In the genomic region with DNA sequence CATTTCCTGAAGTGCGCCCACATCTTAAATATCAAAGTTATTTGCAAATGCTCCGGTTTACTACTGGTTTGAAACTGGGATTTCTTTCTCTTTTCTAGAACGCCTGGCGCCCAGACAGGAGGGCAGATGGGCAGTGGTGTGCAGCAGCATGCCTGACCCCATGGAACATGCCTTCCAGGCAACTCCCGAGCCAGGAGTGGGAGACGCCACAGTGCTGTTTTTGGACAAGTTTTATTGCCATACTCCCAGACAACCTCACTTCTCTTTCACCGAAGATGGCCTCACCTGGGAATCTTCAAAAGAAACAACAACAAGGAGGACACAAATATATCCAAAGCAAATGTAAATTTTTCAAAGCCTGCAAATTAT, we compare ENCODE assay signal across 21 cellular contexts. TPM values are rescaled to one million over a fixed set of nuclear protein-coding genes. Genes with fewer than 3 reads are reported as not detected.
DNase-seq lines count a peak whose midpoint lies in the region; ATAC-seq and TF ChIP-seq lines count a peak whose summit lies in the region.
"Had no signal": no experiment of that assay in that cellular context is flagged by ENCODE, and none has a peak within 500 bp of the region (broad histone marks: within the 10 kb centered on the region; RNA-seq: fewer than 3 reads in every experiment).

No MANE protein-coding gene starts in this region.

- H3K36me3 Mint-ChIP-seq in GM23338 (ENCODE audit: low read depth) (peaks cover 44% of the 10 kb centered on the region), glutamatergic neuron (ENCODE audit: unreplicated experiment) (peaks cover 9% of the 10 kb centered on the region), osteocyte (ENCODE audit: unreplicated experiment) (peaks cover 38% of the 10 kb centered on the region)

- H3K4me1 Mint-ChIP-seq in GM23338 (no peaks in the 10 kb centered on the region), glutamatergic neuron (ENCODE audit: low read depth, unreplicated experiment) (peaks cover 31% of the 10 kb centered on the region), osteocyte (ENCODE audit: unreplicated experiment) (peaks cover 9% of the 10 kb centered on the region)

- H4K20me1 ChIP-seq in GM23338 (replicated peaks; ENCODE audit: insufficient read depth): peaks cover 24% of the 10 kb centered on the region

- no peaks in the 10 kb centered on the region for H3F3A ChIP-seq in GM23338 (replicated peaks; ENCODE audit: low read depth)

- no peaks in the 10 kb centered on the region for H3K27me3 Mint-ChIP-seq in GM23338 (ENCODE audit: insufficient read depth, low read depth, poor library complexity)
- peaks cover 2% of the 10 kb centered on the region for H3K27me3 Mint-ChIP-seq in glutamatergic neuron (ENCODE audit: unreplicated experiment)
- no peaks in the 10 kb centered on the region for H3K27me3 Mint-ChIP-seq in osteocyte (ENCODE audit: unreplicated experiment)
- H3K27me3 Mint-ChIP-seq: B cell; CD4-positive, alpha-beta memory T cell had no signal

- H3K27me3 ChIP-seq in GM23338 (ENCODE audit: insufficient read depth): no peaks in the 10 kb centered on the region

- H3K27ac Mint-ChIP-seq in GM23338 (no peak overlapping the region), glutamatergic neuron (ENCODE audit: unreplicated experiment) (peak overlapping the region; percentile 81), osteocyte (ENCODE audit: unreplicated experiment) (peak overlapping the region; percentile 63)
- H3K27ac Mint-ChIP-seq: B cell had no signal

- H3K4me3 ChIP-seq in GM23338: no peak overlapping the region

- TF ChIP-seq CTCF in GM23338 (conservative IDR thresholded peaks at IDR 0.05; ENCODE audit: low read depth in 2 of 2): no peak
- no peak for TF ChIP-seq CTCF in glutamatergic neuron (IDR thresholded peaks at IDR 0.05; ENCODE audit: partially characterized antibody, unreplicated experiment)
- TF ChIP-seq CTCF in osteocyte (IDR thresholded peaks at IDR 0.05): no peak

- no peaks in the 10 kb centered on the region for H3K4me1 ChIP-seq in GM23338 (ENCODE audit: insufficient read depth)

- peaks cover 85% of the 10 kb centered on the region for H3K79me2 ChIP-seq in GM23338 (replicated peaks; ENCODE audit: insufficient read depth)

- DNase-seq in DMS 273 (lab: John Stamatoyannopoulos, UW; ENCODE audit: unreplicated experiment) (peak; percentile 42), DMS 273 treated with DMSO at 0.1 percent for 48 hours (lab: John Stamatoyannopoulos, UW) (no peak), GM23338 (ENCODE audit: low spot score) (no peak), glutamatergic neuron (no peak), osteocyte (ENCODE audit: extremely low spot score, unreplicated experiment) (no peak), NCI-H526 treated with DMSO at 0.1 percent for 48 hours (lab: John Stamatoyannopoulos, UW) (no peak), NCI-H187 treated with DMSO at 0.1 percent for 48 hours (lab: John Stamatoyannopoulos, UW) (no peak), 8988T (no peak)
- DNase-seq: CD4-positive, alpha-beta memory T cell; DMS79; KBM-7; NCI-H1105 treated with DMSO at 0.1 percent for 48 hours; NCI-H1694; NCI-H2107; NCI-H510A; NCI-H774; SK-N-SH had no signal

- ATAC-seq in GM23338: no peak
- ATAC-seq: HepG2, Right ventricle myocardium inferior had no signal

- H3K4me3 Mint-ChIP-seq in GM23338: no peak overlapping the region
- H3K4me3 Mint-ChIP-seq in glutamatergic neuron (ENCODE audit: unreplicated experiment): peak overlapping the region; percentile 42
- H3K4me3 Mint-ChIP-seq in osteocyte (ENCODE audit: unreplicated experiment): no peak overlapping the region
- H3K4me3 Mint-ChIP-seq: B cell; CD4-positive, alpha-beta memory T cell had no signal

- 0 out of 2 replicates have a peak overlapping the region, but pooled peaks have one; percentile 72 for H3K27ac ChIP-seq in GM23338 (ENCODE audit: low read depth)
- H3K27ac ChIP-seq: 22Rv1 had no signal

- peaks cover 15% of the 10 kb centered on the region for H3K36me3 ChIP-seq in GM23338 (ENCODE audit: insufficient read depth)

- no peak overlapping the region for H2AFZ ChIP-seq in GM23338

- no peak overlapping the region for H3K4me2 ChIP-seq in GM23338
- H3K4me2 ChIP-seq: SK-N-SH had no signal

- H3K9me2 ChIP-seq in GM23338 (ENCODE audit: insufficient read depth): no peaks in the 10 kb centered on the region
- H3K9me2 ChIP-seq: SK-N-SH had no signal

- H3K9me3 Mint-ChIP-seq in GM23338 (no peaks in the 10 kb centered on the region), glutamatergic neuron (ENCODE audit: unreplicated experiment) (peaks cover 5% of the 10 kb centered on the region), osteocyte (ENCODE audit: unreplicated experiment) (peaks cover 3% of the 10 kb centered on the region)
- H3K9me3 Mint-ChIP-seq: CD4-positive, alpha-beta memory T cell had no signal

TF ChIP-seq in GM23338, 12 proteins besides CTCF, POLR2A, EP300 and RAD21 (continues in another document):
- TF ChIP-seq CREB1 (CRISPR knock-in tag; IDR thresholded peaks at IDR 0.05; ENCODE audit: low read depth): no peak
- TF ChIP-seq NANOG (IDR thresholded peaks at IDR 0.05; ENCODE audit: borderline replicate concordance): no peak
- TF ChIP-seq JUNB (IDR thresholded peaks at IDR 0.05; ENCODE audit: unreplicated experiment): no peak
- TF ChIP-seq, protein P1, sequence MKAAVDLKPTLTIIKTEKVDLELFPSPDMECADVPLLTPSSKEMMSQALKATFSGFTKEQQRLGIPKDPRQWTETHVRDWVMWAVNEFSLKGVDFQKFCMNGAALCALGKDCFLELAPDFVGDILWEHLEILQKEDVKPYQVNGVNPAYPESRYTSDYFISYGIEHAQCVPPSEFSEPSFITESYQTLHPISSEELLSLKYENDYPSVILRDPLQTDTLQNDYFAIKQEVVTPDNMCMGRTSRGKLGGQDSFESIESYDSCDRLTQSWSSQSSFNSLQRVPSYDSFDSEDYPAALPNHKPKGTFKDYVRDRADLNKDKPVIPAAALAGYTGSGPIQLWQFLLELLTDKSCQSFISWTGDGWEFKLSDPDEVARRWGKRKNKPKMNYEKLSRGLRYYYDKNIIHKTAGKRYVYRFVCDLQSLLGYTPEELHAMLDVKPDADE (IDR thresholded peaks at IDR 0.05): no peak
- no peak for TF ChIP-seq ZNF331 (CRISPR knock-in tag; IDR thresholded peaks at IDR 0.05; ENCODE audit: low read depth)
- TF ChIP-seq, protein P2, sequence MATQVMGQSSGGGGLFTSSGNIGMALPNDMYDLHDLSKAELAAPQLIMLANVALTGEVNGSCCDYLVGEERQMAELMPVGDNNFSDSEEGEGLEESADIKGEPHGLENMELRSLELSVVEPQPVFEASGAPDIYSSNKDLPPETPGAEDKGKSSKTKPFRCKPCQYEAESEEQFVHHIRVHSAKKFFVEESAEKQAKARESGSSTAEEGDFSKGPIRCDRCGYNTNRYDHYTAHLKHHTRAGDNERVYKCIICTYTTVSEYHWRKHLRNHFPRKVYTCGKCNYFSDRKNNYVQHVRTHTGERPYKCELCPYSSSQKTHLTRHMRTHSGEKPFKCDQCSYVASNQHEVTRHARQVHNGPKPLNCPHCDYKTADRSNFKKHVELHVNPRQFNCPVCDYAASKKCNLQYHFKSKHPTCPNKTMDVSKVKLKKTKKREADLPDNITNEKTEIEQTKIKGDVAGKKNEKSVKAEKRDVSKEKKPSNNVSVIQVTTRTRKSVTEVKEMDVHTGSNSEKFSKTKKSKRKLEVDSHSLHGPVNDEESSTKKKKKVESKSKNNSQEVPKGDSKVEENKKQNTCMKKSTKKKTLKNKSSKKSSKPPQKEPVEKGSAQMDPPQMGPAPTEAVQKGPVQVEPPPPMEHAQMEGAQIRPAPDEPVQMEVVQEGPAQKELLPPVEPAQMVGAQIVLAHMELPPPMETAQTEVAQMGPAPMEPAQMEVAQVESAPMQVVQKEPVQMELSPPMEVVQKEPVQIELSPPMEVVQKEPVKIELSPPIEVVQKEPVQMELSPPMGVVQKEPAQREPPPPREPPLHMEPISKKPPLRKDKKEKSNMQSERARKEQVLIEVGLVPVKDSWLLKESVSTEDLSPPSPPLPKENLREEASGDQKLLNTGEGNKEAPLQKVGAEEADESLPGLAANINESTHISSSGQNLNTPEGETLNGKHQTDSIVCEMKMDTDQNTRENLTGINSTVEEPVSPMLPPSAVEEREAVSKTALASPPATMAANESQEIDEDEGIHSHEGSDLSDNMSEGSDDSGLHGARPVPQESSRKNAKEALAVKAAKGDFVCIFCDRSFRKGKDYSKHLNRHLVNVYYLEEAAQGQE (IDR thresholded peaks at IDR 0.05; ENCODE audit: unreplicated experiment): no peak

RNA-seq across cellular contexts. Expression of a gene that starts 21.5 kb away (rescaled TPM):
- 100 and 112 TPM in 2 replicates for total RNA-seq in GM23338 (2014; rRNA removed; shearing (Covaris generic))
- 55.0 and 66.4 TPM in 2 replicates for polyA plus RNA-seq in GM23338 (2016; fragmentation: Nextera tagmentation; extraction: Ambion mirVana)
- 77.7 TPM for total RNA-seq in glutamatergic neuron (ENCODE audit: unreplicated experiment)
- 74.7 and 78.7 TPM in 2 replicates for total RNA-seq in osteocyte

RNA-seq across cellular contexts. Expression of a gene that starts 37.7 kb away (rescaled TPM):
- total RNA-seq in GM23338 (2014; rRNA removed; shearing (Covaris generic)): 91.9 and 103 TPM in 2 replicates
- 90.6 and 90.8 TPM in 2 replicates for polyA plus RNA-seq in GM23338 (2016; fragmentation: Nextera tagmentation; extraction: Ambion mirVana)
- total RNA-seq in glutamatergic neuron (ENCODE audit: unreplicated experiment) (63.5 TPM), osteocyte (69.6 and 74.9 TPM in 2 replicates)
